In genomic region chr7:600149-600814, GRCh38 we compare ENCODE assay signal across 16 cellular contexts.
DNase-seq lines count a peak whose midpoint lies in the region; ATAC-seq and TF ChIP-seq lines count a peak whose summit lies in the region.
"Had no signal": no experiment of that assay in that cellular context is flagged by ENCODE, and none has a peak within 500 bp of the region (broad histone marks: within the 10 kb centered on the region; RNA-seq: fewer than 3 reads in every experiment).

No MANE protein-coding gene starts in this region.

- H3K4me3 ChIP-seq in HEK293 (ENCODE audit: low read depth, low read length) (no peak overlapping the region), coronary artery (peak overlapping the region; percentile 55)

- POLR2A ChIA-PET in HEK293 (lab: Yijun Ruan, JAX): no interaction called here

- no peaks in the 10 kb centered on the region for H3K4me1 ChIP-seq in HEK293 (ENCODE audit: control insufficient read depth, insufficient read depth, low read length)

- H3K27ac ChIP-seq in HEK293 (ENCODE audit: extremely low read depth, low read depth, low read length) (no peak overlapping the region), coronary artery (peak overlapping the region; percentile 95 to 100)

- H3K27me3 Mint-ChIP-seq in activated T-cell treated with anti-CD3 and anti-CD28 coated beads, Interleukin-2, amount 50 U/mL, for 72 hours (ENCODE audit: low read depth): no peaks in the 10 kb centered on the region
- H3K27me3 Mint-ChIP-seq: type B pancreatic cell had no signal

- no peaks in the 10 kb centered on the region for H3K36me3 ChIP-seq in HEK293 (ENCODE audit: control insufficient read depth in 2 of 2, insufficient read depth in 1 of 2, low read length in 2 of 2)

- peaks cover 19 to 21% of the 10 kb centered on the region in 2 donors for H3K36me3 Mint-ChIP-seq in activated T-cell treated with anti-CD3 and anti-CD28 coated beads, Interleukin-2, amount 50 U/mL, for 72 hours (ENCODE audit: insufficient read depth in 2 of 2)
- H3K36me3 Mint-ChIP-seq in stimulated activated effector memory CD8-positive, alpha-beta T cell treated with anti-CD3 and anti-CD28 coated beads, Interleukin-12 subunit alpha, Interleukin-12 subunit beta, amount 100 ng/mL, for 72 hours: peaks cover 53% of the 10 kb centered on the region
- H3K36me3 Mint-ChIP-seq: type B pancreatic cell had no signal

- CTCF ChIA-PET in HEK293 (lab: Yijun Ruan, JAX): interaction anchor here (1.2 kb wide), 1 partner anchor 279 kb away, joined by 3 read pairs; no protein-coding TSS in a partner anchor

- TF ChIP-seq CTCF in HEK293 (tag by site-specific recombination; IDR thresholded peaks at IDR 0.05): no peak
- no peak for TF ChIP-seq CTCF in coronary artery (IDR thresholded peaks at IDR 0.05)

- H3K9me3 ChIP-seq in HEK293 (ENCODE audit: control insufficient read depth, insufficient read depth, low read depth, low read length): no peaks in the 10 kb centered on the region

- H3K27ac Mint-ChIP-seq in activated T-cell treated with anti-CD3 and anti-CD28 coated beads, Interleukin-2, amount 50 U/mL, for 72 hours: peak overlapping the region; percentile 25
- H3K27ac Mint-ChIP-seq in stimulated activated effector memory CD8-positive, alpha-beta T cell treated with anti-CD3 and anti-CD28 coated beads, Interleukin-12 subunit alpha, Interleukin-12 subunit beta, amount 100 ng/mL, for 72 hours: peak overlapping the region; percentile 100
- H3K27ac Mint-ChIP-seq: type B pancreatic cell had no signal

- no peaks in the 10 kb centered on the region for H3K9me3 Mint-ChIP-seq in activated T-cell treated with anti-CD3 and anti-CD28 coated beads, Interleukin-2, amount 50 U/mL, for 72 hours
- no peaks in the 10 kb centered on the region for H3K9me3 Mint-ChIP-seq in stimulated activated effector memory CD8-positive, alpha-beta T cell treated with anti-CD3 and anti-CD28 coated beads, Interleukin-12 subunit alpha, Interleukin-12 subunit beta, amount 100 ng/mL, for 72 hours
- H3K9me3 Mint-ChIP-seq: type B pancreatic cell had no signal

- H3K4me1 Mint-ChIP-seq in activated T-cell treated with anti-CD3 and anti-CD28 coated beads, Interleukin-2, amount 50 U/mL, for 72 hours (ENCODE audit: low read depth): peaks cover 78% of the 10 kb centered on the region
- H3K4me1 Mint-ChIP-seq in stimulated activated effector memory CD8-positive, alpha-beta T cell treated with anti-CD3 and anti-CD28 coated beads, Interleukin-12 subunit alpha, Interleukin-12 subunit beta, amount 100 ng/mL, for 72 hours: peaks cover 72% of the 10 kb centered on the region

- H3K4me3 Mint-ChIP-seq in activated T-cell treated with anti-CD3 and anti-CD28 coated beads, Interleukin-2, amount 50 U/mL, for 72 hours: peak overlapping the region; percentile 97 to 98
- H3K4me3 Mint-ChIP-seq in stimulated activated effector memory CD8-positive, alpha-beta T cell treated with anti-CD3 and anti-CD28 coated beads, Interleukin-12 subunit alpha, Interleukin-12 subunit beta, amount 100 ng/mL, for 72 hours: peak overlapping the region; percentile 97
- H3K4me3 Mint-ChIP-seq: type B pancreatic cell had no signal

- no peak for ATAC-seq in activated T-cell treated with anti-CD3 and anti-CD28 coated beads, Interleukin-2, amount 50 U/mL, for 72 hours (replicated peaks in 1 of 2)
- ATAC-seq in stimulated activated effector memory CD8-positive, alpha-beta T cell treated with anti-CD3 and anti-CD28 coated beads, Interleukin-12 subunit alpha, Interleukin-12 subunit beta, amount 100 ng/mL, for 72 hours: no peak
- ATAC-seq in GM18868 (IDR thresholded peaks at IDR 0.05; ENCODE audit: unreplicated experiment) (no peak), HG03469 (IDR thresholded peaks at IDR 0.05; ENCODE audit: unreplicated experiment) (no peak)
- ATAC-seq: esophagus mucosa had no signal

- no peak for DNase-seq in activated T-cell treated with anti-CD3 and anti-CD28 coated beads, Interleukin-2, amount 50 U/mL, for 72 hours
- DNase-seq in activated T-cell treated with anti-CD3 and anti-CD28 coated beads for 4 hours (no peak), coronary artery (ENCODE audit: low spot score) (peak; percentile 71), CD1c-positive myeloid dendritic cell (ENCODE audit: extremely low spot score) (no peak)
- no peak for DNase-seq in stimulated activated effector memory CD8-positive, alpha-beta T cell treated with anti-CD3 and anti-CD28 coated beads, Interleukin-12 subunit alpha, Interleukin-12 subunit beta, amount 100 ng/mL, for 72 hours (ENCODE audit: low spot score in 2 of 2)
- DNase-seq: ACHN; anterior cingulate cortex; cortex of kidney; islet precursor cell; midbrain; stimulated activated CD4-positive, alpha-beta T cell treated with anti-CD3 and anti-CD28 coated beads, Interleukin-4, amount 100 ng/mL, for 4 hours had no signal

TF ChIP-seq in HEK293, 187 proteins besides CTCF, POLR2A, EP300 and RAD21:
- TF ChIP-seq OSR2 (tag by site-specific recombination; IDR thresholded peaks at IDR 0.05) (no peak), ZNF777 (tag by site-specific recombination; IDR thresholded peaks at IDR 0.05; ENCODE audit: borderline replicate concordance) (no peak), ZNF121 (tag by site-specific recombination; IDR thresholded peaks at IDR 0.05) (peak; percentile 62; the same call in 1 of the 2 replicates)
